In genomic region chr10:29788113-29788512, GRCh38 we compare ENCODE assay signal across 20 cellular contexts.
DNase-seq lines count a peak whose midpoint lies in the region; ATAC-seq, FAIRE-seq and TF ChIP-seq lines count a peak whose summit lies in the region.
"Had no signal": no experiment of that assay in that cellular context is flagged by ENCODE, and none has a peak within 500 bp of the region (broad histone marks: within the 10 kb centered on the region; RNA-seq: fewer than 3 reads in every experiment).

No MANE protein-coding gene starts in this region.

- H3K4me2 ChIP-seq in A549 (no peak overlapping the region), H1 (ENCODE audit: insufficient read depth in 1 of 2, low read depth in 2 of 2, low read length in 2 of 2) (no peak overlapping the region)
- H3K4me2 ChIP-seq: BLaER1 treated with 17β-estradiol and CSF1 and Interleukin-3, amounts not matched to agents 10 nM and 100 nM had no signal

- H3K4me1 ChIP-seq in A549 (peaks cover 23% of the 10 kb centered on the region), HEK293 (ENCODE audit: control insufficient read depth, insufficient read depth, low read length) (peaks cover 10% of the 10 kb centered on the region), Panc1 (ENCODE audit: control insufficient read depth, insufficient read depth, low read length) (peaks cover 14% of the 10 kb centered on the region), H1 (replicated peaks in 1 of 4; ENCODE audit: control insufficient read depth in 3 of 4, insufficient read depth in 4 of 4, low read length in 3 of 4) (peaks cover 0 to 4% (median under 1%) of the 10 kb centered on the region in 4 experiments; a peak in 3 of 7 replicates), right lobe of liver (no peaks in the 10 kb centered on the region)
- H3K4me1 ChIP-seq: Caco-2 had no signal

- H2BK20ac ChIP-seq in H1 (ENCODE audit: low read length): no peak overlapping the region

- H3K79me1 ChIP-seq in H1 (ENCODE audit: low read depth, low read length): no peaks in the 10 kb centered on the region

- no TSS peak for BruUV-seq in Panc1 (replicated peaks; lab: Mats Ljungman, UMichigan)

- H2BK15ac ChIP-seq in H1 (ENCODE audit: low read length): no peak overlapping the region

- POLR2A ChIA-PET in A549 (lab: Yijun Ruan, JAX) (no interaction called here), HEK293 (lab: Yijun Ruan, JAX) (no interaction called here), Panc1 (lab: Charles Lee) (no interaction called here), H1 (lab: Charles Lee; ENCODE audit: partially characterized antibody) (no interaction called here)

- H3K23ac ChIP-seq in H1 (ENCODE audit: insufficient read length): no peak overlapping the region

- TF ChIP-seq EP300 in A549 (IDR thresholded peaks at IDR 0.05) (no peak), H1 (IDR thresholded peaks at IDR 0.05; ENCODE audit: borderline replicate concordance in 1 of 2, low read depth in 2 of 2, low read length in 2 of 2) (no peak)

- H3K4ac ChIP-seq in H1 (replicated peaks; ENCODE audit: insufficient read length, low read depth, low read length): no peak overlapping the region

- H2AK5ac ChIP-seq in H1 (ENCODE audit: low read depth, low read length): no peak overlapping the region

- H4K20me1 ChIP-seq in H1 (replicated peaks in 1 of 2; ENCODE audit: control insufficient read depth in 1 of 2, insufficient read depth in 2 of 2, low read length in 2 of 2): no peaks in the 10 kb centered on the region
- H4K20me1 ChIP-seq: BLaER1 treated with 17β-estradiol and CSF1 and Interleukin-3, amounts not matched to agents 10 nM and 100 nM had no signal

- H2AFZ ChIP-seq in H1 (ENCODE audit: low read length): no peak overlapping the region

- TF ChIP-seq RAD21 in A549 (conservative IDR thresholded peaks at IDR 0.05 in 1 of 2, IDR thresholded peaks at IDR 0.05 in 1 of 2): no peak
- TF ChIP-seq RAD21 in H1 (IDR thresholded peaks at IDR 0.05 in 1 of 2, conservative IDR thresholded peaks at IDR 0.05 in 1 of 2; ENCODE audit: low read depth in 2 of 2, low read length in 2 of 2): no peak

- WGBS in A549 (ENCODE audit: missing lambda C conversion rate): 10% methylated on average over 1 of the region's 1 CpG
- WGBS in H1 (ENCODE audit: extremely low coverage in 1 of 2, insufficient coverage in 1 of 2, insufficient read length in 1 of 2, insufficient replicate concordance in 2 of 2, low coverage in 1 of 2, low lambda C conversion rate in 2 of 2, missing lambda C conversion rate in 1 of 2), 2 experiments: 81% methylated on average over 1 of the region's 1 CpG; no CpG with 5 or more reads in 1 of the 2 experiments
- 46% methylated on average over 1 of the region's 1 CpG for WGBS in right lobe of liver (ENCODE audit: insufficient coverage, low coverage, low lambda C conversion rate, missing lambda C conversion rate)

- no peak overlapping the region for H2BK5ac ChIP-seq in H1 (ENCODE audit: low read depth, low read length)

- no peaks in the 10 kb centered on the region for H3K23me2 ChIP-seq in H1 (ENCODE audit: low read depth, low read length)

- H3K36me3 ChIP-seq in HEK293 (ENCODE audit: control insufficient read depth in 2 of 2, insufficient read depth in 1 of 2, low read length in 2 of 2): no peaks in the 10 kb centered on the region
- H3K36me3 ChIP-seq in Panc1 (ENCODE audit: control insufficient read depth, insufficient read depth, low read length): no peaks in the 10 kb centered on the region
- no peaks in the 10 kb centered on the region for H3K36me3 ChIP-seq in H1 (ENCODE audit: control insufficient read depth in 2 of 4, insufficient read depth in 4 of 4, low read length in 3 of 4)
- H3K36me3 ChIP-seq in right lobe of liver: no peaks in the 10 kb centered on the region
- H3K36me3 ChIP-seq: BLaER1 treated with 17β-estradiol and CSF1 and Interleukin-3, amounts not matched to agents 10 nM and 100 nM had no signal

- no peak overlapping the region for H3K56ac ChIP-seq in H1 (replicated peaks; ENCODE audit: insufficient read length, low read depth, low read length)

- no peak overlapping the region for H4K8ac ChIP-seq in H1 (ENCODE audit: extremely low read depth, insufficient read depth, low read length)

- H3K27ac ChIP-seq in A549 (no peak overlapping the region), HEK293 (ENCODE audit: extremely low read depth, low read depth, low read length) (no peak overlapping the region), Panc1 (ENCODE audit: low read length) (peak overlapping the region; percentile 34; the same call in 1 of the 2 replicates), H1 (ENCODE audit: low read depth, low read length) (no peak overlapping the region), right lobe of liver (no peak overlapping the region)
- H3K27ac ChIP-seq: BLaER1 treated with 17β-estradiol and CSF1 and Interleukin-3, amounts not matched to agents 10 nM and 100 nM; C4-2B had no signal

- H4K91ac ChIP-seq in H1 (replicated peaks; ENCODE audit: insufficient read length, low read length): no peak overlapping the region

- CTCF ChIA-PET in A549 (lab: Yijun Ruan, JAX) (interaction anchor here (1.4 kb wide), 1 partner anchor 23 kb away, joined by 4 read pairs; no protein-coding TSS in a partner anchor), HEK293 (lab: Yijun Ruan, JAX) (no interaction called here), Panc1 (lab: Charles Lee) (no interaction called here), H1 (lab: Charles Lee; ENCODE audit: partially characterized antibody) (no interaction called here)

- 0 out of 3 replicates have a peak, but pooled peaks cover 6% of the 10 kb centered on the region for H3K9me3 ChIP-seq in A549
- no peaks in the 10 kb centered on the region for H3K9me3 ChIP-seq in HEK293 (ENCODE audit: control insufficient read depth, insufficient read depth, low read depth, low read length)
- peaks cover 10% of the 10 kb centered on the region; the same call in 1 of the 2 replicates for H3K9me3 ChIP-seq in Panc1 (ENCODE audit: control insufficient read depth, insufficient read depth, low read depth, low read length)
- peaks cover 0 to 5% of the 10 kb centered on the region in 2 experiments; a peak in 1 of 4 replicates for H3K9me3 ChIP-seq in H1 (ENCODE audit: insufficient read depth in 2 of 2, low read depth in 1 of 2, low read length in 1 of 2)
- H3K9me3 ChIP-seq in right lobe of liver: no peaks in the 10 kb centered on the region

- no peaks in the 10 kb centered on the region for H3K27me3 ChIP-seq in Panc1 (ENCODE audit: control insufficient read depth, insufficient read depth, low read length)
- H3K27me3 ChIP-seq in H1 (replicated peaks in 1 of 4; ENCODE audit: control insufficient read depth in 3 of 4, extremely low read depth in 1 of 4, insufficient read depth in 3 of 4, low read length in 3 of 4): no peaks in the 10 kb centered on the region
- no peaks in the 10 kb centered on the region for H3K27me3 ChIP-seq in right lobe of liver
- H3K27me3 ChIP-seq: BLaER1 treated with 17β-estradiol and CSF1 and Interleukin-3, amounts not matched to agents 10 nM and 100 nM had no signal

- no peak overlapping the region for H3K14ac ChIP-seq in H1 (ENCODE audit: insufficient read length)

- TF ChIP-seq CTCF in A549 (IDR thresholded peaks at IDR 0.05): no peak
- no peak for TF ChIP-seq CTCF in HEK293 (tag by site-specific recombination; IDR thresholded peaks at IDR 0.05)
- TF ChIP-seq CTCF in Panc1 (IDR thresholded peaks at IDR 0.05): no peak
- no peak for TF ChIP-seq CTCF in H1 (IDR thresholded peaks at IDR 0.05; ENCODE audit: control extremely low read depth in 1 of 3, insufficient read depth in 1 of 3, low read depth in 1 of 3, low read length in 3 of 3)
- TF ChIP-seq CTCF in right lobe of liver (IDR thresholded peaks at IDR 0.05): no peak

- no peak overlapping the region for H3K9ac ChIP-seq in H1 (replicated peaks in 1 of 4; ENCODE audit: extremely low read depth in 1 of 4, low read depth in 3 of 4, low read length in 3 of 4)
- H3K9ac ChIP-seq: BLaER1 treated with 17β-estradiol and CSF1 and Interleukin-3, amounts not matched to agents 10 nM and 100 nM had no signal

- H3K18ac ChIP-seq in H1 (ENCODE audit: extremely low read depth, low read length): no peak overlapping the region

- TF ChIP-seq POLR2A in A549 (IDR thresholded peaks at IDR 0.05; ENCODE audit: low read length) (no peak), H1 (IDR thresholded peaks at IDR 0.05; ENCODE audit: control extremely low read depth in 1 of 2, low read depth in 2 of 2, low read length in 2 of 2) (no peak), right lobe of liver (IDR thresholded peaks at IDR 0.05) (no peak)

- ATAC-seq in A549: no peak
- no peak for ATAC-seq in Panc1
- ATAC-seq in right lobe of liver: no peak
- ATAC-seq in GM19023 (IDR thresholded peaks at IDR 0.05; ENCODE audit: unreplicated experiment): no peak
- ATAC-seq: CD8-positive, alpha-beta T cell had no signal

- no peak overlapping the region for H3K4me3 ChIP-seq in A549
- H3K4me3 ChIP-seq in HEK293 (ENCODE audit: low read depth, low read length): no peak overlapping the region
- no peak overlapping the region for H3K4me3 ChIP-seq in Panc1 (ENCODE audit: low read depth in 2 of 2, low read length in 2 of 2)
- no peak overlapping the region for H3K4me3 ChIP-seq in H1 (ENCODE audit: extremely low read depth in 1 of 4, insufficient read depth in 2 of 4, low read depth in 3 of 4, low read length in 4 of 4)
- H3K4me3 ChIP-seq in right lobe of liver: no peak overlapping the region
- H3K4me3 ChIP-seq: BLaER1 treated with 17β-estradiol and CSF1 and Interleukin-3, amounts not matched to agents 10 nM and 100 nM had no signal

- no peaks in the 10 kb centered on the region for H3K79me2 ChIP-seq in H1 (ENCODE audit: control insufficient read depth in 1 of 2, insufficient read depth in 2 of 2, low read length in 2 of 2)

- no peak for DNase-seq in A549 (ENCODE audit: low read depth in 1 of 2, low spot score in 1 of 2)
- DNase-seq in Panc1 (ENCODE audit: low read depth, low spot score): no peak
- no peak for DNase-seq in H1 (ENCODE audit: low read depth in 1 of 2, low spot score in 2 of 2)
- no peak for DNase-seq in right lobe of liver
- DNase-seq in NCI-H1436 (lab: John Stamatoyannopoulos, UW): no peak
- DNase-seq: 8988T; AML-193; Caco-2; Calu3; CD4-positive, alpha-beta T cell; CD8-positive, alpha-beta T cell; DMS79 treated with DMSO at 0.1 percent for 48 hours; GF-D8 had no signal

- no peak overlapping the region for H4K5ac ChIP-seq in H1 (ENCODE audit: insufficient read length, low read depth, low read length)

- FAIRE-seq in A549 (lab: Jason Lieb, UNC) (no peak), H1 (lab: Jason Lieb, UNC) (no peak)
- FAIRE-seq: D721Med, G401.6, GM12891 had no signal

- no peak overlapping the region for H2BK120ac ChIP-seq in H1 (replicated peaks; ENCODE audit: low read depth, low read length)

- H2BK12ac ChIP-seq in H1 (ENCODE audit: low read depth, low read length): no peak overlapping the region

- intact Hi-C loops in Panc1 (cut with micrococcal nuclease; ENCODE audit: unreplicated experiment): no loop called here
- intact Hi-C loops in right lobe of liver (cut with DNase I): no loop called here

- in situ Hi-C loops in Panc1 (cut with HindIII; ENCODE audit: low pct_unique_long_range_greater_than_20kb, low sequenced_read_pairs): no loop called here

TF ChIP-seq in A549, 52 proteins besides CTCF, POLR2A, EP300 and RAD21 (continues in another document):
- TF ChIP-seq HDAC2 (IDR thresholded peaks at IDR 0.05) (peak; percentile 83), SREBF2 (IDR thresholded peaks at IDR 0.05) (no peak)

TF ChIP-seq in HEK293, 187 proteins besides CTCF, POLR2A, EP300 and RAD21 (continues in another document):
- TF ChIP-seq ZNF404 (tag by site-specific recombination; IDR thresholded peaks at IDR 0.05): no peak
